Comparison of ENCODE assay signal across 1 cellular context in the genomic region with DNA sequence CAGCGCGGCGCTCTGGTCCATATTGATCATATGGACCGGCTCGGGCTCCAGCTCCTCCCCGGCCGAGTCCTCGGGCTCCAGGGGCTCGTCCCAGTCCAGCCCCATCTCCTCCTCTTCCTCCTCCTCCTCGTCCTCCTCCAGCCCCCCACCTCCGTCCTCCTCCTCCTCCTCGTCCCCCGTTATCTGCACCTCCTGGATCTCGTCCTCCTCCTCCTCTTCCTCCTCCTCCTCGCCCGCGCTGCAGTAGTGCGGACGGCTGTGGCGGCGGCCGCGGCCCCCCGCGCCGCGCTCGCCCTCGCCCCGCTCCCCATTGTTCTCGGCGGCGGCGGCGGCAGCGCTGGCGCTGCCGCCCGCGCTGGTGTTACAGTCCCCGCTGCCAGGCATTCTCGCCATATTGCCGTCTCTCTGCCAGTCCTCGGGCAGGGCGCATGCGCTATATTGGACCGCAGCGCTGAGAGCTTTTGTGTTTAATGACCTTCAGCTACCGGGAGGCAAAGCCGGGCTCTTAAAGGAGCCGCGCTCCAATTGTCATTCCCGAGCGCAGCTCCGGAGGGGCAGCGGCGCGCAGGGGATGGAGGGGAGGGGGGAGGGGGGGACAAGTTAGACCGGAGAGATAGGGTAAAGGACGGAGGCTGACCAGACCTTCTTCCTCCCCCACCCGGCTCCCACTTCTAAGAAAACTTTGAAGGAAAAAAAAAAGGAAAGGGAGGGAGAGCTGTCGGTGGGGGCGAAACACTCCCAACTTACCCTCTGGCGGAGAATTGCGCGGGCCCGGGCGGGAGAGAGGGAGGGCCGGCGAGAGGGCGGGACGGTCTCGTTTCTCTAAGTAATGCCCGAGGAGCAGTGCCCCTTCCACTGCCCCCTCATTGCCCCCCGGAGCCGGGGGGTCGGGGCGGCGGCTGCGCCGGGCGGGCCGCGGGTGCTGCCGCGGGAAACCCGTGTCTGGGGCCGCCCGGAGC.
TF ChIP-seq lines count a peak whose summit lies in the region.

A gene (minus strand): TSS at position 410 of the 959 bp plus-strand sequence. CDS start 17 bp downstream, at position 393.

TF ChIP-seq in GM12878, 131 proteins besides CTCF, POLR2A, EP300 and RAD21 (continued from another document):
- TF ChIP-seq, protein P1, sequence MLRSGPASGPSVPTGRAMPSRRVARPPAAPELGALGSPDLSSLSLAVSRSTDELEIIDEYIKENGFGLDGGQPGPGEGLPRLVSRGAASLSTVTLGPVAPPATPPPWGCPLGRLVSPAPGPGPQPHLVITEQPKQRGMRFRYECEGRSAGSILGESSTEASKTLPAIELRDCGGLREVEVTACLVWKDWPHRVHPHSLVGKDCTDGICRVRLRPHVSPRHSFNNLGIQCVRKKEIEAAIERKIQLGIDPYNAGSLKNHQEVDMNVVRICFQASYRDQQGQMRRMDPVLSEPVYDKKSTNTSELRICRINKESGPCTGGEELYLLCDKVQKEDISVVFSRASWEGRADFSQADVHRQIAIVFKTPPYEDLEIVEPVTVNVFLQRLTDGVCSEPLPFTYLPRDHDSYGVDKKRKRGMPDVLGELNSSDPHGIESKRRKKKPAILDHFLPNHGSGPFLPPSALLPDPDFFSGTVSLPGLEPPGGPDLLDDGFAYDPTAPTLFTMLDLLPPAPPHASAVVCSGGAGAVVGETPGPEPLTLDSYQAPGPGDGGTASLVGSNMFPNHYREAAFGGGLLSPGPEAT (IDR thresholded peaks at IDR 0.05; ENCODE audit: low read depth): no peak
- TF ChIP-seq SMARCA5 (IDR thresholded peaks at IDR 0.05) (0 out of 2 replicates have a peak, but pooled peaks have one; percentile 3), NRF1 (conservative IDR thresholded peaks at IDR 0.05; ENCODE audit: low read depth, low read length) (peak; percentile 17; the same call in 1 of the 2 replicates)
TF ChIP-seq in GM12878: peak in this region for 8.
